Comparison of ENCODE assay signal across 1 cellular context in the genomic region with DNA sequence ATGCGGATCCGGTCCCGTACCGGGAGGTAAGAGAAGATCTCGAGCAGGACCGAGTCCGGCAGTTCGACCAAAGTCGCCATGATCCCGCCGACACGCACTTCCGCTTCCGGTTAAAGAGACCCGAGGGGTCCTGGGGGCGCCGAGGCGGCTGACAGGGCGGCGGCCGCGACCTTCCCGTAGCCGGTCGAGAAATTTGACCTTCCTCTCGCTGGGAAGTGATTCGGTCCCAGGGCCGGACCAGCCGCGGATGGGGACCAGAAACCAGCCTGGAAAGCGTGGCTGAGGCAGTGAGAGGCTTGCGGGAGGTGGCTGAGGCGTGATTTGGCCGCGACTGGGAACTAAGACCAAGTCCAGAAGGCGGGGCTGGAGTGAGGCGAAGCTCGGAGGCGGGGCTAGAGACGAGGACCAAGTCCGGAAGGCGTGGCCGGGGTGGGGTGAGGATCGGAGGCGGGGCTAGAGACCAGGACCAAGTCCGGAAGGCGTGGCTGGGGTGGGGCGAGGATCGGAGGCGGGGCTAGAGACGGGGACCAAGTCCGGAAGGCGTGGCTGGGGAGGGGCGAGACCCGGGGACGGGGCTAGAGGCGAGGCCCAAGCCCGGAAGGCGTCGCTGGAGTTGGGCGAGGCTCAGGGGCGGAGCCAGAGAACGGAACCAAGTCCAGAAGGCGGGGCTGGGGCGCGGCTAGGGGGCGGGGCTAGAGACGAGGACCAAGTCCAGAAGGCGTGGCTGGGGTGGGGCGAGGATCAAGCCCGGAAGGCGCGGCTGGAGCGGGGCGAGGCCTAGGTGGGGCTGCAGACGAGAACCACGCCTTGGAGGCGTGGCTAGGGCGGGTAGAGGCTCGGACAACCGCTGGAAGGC.
TF ChIP-seq lines count a peak whose summit lies in the region.

A gene with protein sequence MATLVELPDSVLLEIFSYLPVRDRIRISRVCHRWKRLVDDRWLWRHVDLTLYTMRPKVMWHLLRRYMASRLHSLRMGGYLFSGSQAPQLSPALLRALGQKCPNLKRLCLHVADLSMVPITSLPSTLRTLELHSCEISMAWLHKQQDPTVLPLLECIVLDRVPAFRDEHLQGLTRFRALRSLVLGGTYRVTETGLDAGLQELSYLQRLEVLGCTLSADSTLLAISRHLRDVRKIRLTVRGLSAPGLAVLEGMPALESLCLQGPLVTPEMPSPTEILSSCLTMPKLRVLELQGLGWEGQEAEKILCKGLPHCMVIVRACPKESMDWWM (minus strand): TSS at position 346 of the 856 bp plus-strand sequence. CDS start 266 bp downstream, at position 80.

TF ChIP-seq in GM12878, 131 proteins besides CTCF, POLR2A, EP300 and RAD21 (continued from another document):
- TF ChIP-seq GATAD2B (conservative IDR thresholded peaks at IDR 0.05; ENCODE audit: low read depth) (peak; percentile 92), SMAD1 (IDR thresholded peaks at IDR 0.05; ENCODE audit: low read depth, partially characterized antibody) (peak; percentile 38), HDGF (IDR thresholded peaks at IDR 0.05) (peak; percentile 95), NFIC (IDR thresholded peaks at IDR 0.05; ENCODE audit: low read depth, low read length) (no peak), IKZF2 (IDR thresholded peaks at IDR 0.05) (peak in 1 of 2 experiments; percentile 18; a peak in 1 of 4 replicates), MTA3 (IDR thresholded peaks at IDR 0.05; ENCODE audit: borderline replicate concordance, low read length) (no peak), CHD1 (IDR thresholded peaks at IDR 0.05; ENCODE audit: low read depth, low read length) (no peak), EGR1 (IDR thresholded peaks at IDR 0.05; ENCODE audit: borderline replicate concordance in 1 of 2, low read depth in 2 of 2, low read length in 2 of 2) (no peak), CHD2 (IDR thresholded peaks at IDR 0.05; ENCODE audit: borderline replicate concordance, low read depth, low read length) (no peak; the same call in 1 of the 2 replicates), RB1 (IDR thresholded peaks at IDR 0.05; ENCODE audit: borderline replicate concordance) (no peak), POU2F2 (IDR thresholded peaks at IDR 0.05; ENCODE audit: borderline replicate concordance, low read depth, low read length) (0 out of 3 replicates have a peak, but pooled peaks have one; percentile 50), NBN (IDR thresholded peaks at IDR 0.05) (peak; percentile 88), RAD51 (IDR thresholded peaks at IDR 0.05) (no peak), PAX5 (IDR thresholded peaks at IDR 0.05; ENCODE audit: borderline replicate concordance, low read depth, low read length) (no peak), FOS (IDR thresholded peaks at IDR 0.05; ENCODE audit: borderline replicate concordance, extremely low read depth, insufficient read length) (no peak), STAT1 (conservative IDR thresholded peaks at IDR 0.05) (no peak; the same call in 1 of the 2 replicates), CEBPB (IDR thresholded peaks at IDR 0.05; ENCODE audit: borderline replicate concordance in 1 of 2, low read depth in 2 of 2, low read length in 2 of 2) (no peak)
- TF ChIP-seq, protein P1, sequence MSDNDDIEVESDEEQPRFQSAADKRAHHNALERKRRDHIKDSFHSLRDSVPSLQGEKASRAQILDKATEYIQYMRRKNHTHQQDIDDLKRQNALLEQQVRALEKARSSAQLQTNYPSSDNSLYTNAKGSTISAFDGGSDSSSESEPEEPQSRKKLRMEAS (IDR thresholded peaks at IDR 0.05; ENCODE audit: low read depth, low read length) = no peak
- TF ChIP-seq, protein P2, sequence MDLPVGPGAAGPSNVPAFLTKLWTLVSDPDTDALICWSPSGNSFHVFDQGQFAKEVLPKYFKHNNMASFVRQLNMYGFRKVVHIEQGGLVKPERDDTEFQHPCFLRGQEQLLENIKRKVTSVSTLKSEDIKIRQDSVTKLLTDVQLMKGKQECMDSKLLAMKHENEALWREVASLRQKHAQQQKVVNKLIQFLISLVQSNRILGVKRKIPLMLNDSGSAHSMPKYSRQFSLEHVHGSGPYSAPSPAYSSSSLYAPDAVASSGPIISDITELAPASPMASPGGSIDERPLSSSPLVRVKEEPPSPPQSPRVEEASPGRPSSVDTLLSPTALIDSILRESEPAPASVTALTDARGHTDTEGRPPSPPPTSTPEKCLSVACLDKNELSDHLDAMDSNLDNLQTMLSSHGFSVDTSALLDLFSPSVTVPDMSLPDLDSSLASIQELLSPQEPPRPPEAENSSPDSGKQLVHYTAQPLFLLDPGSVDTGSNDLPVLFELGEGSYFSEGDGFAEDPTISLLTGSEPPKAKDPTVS (IDR thresholded peaks at IDR 0.05; ENCODE audit: low read depth, low read length) = no peak
- TF ChIP-seq, protein P3, sequence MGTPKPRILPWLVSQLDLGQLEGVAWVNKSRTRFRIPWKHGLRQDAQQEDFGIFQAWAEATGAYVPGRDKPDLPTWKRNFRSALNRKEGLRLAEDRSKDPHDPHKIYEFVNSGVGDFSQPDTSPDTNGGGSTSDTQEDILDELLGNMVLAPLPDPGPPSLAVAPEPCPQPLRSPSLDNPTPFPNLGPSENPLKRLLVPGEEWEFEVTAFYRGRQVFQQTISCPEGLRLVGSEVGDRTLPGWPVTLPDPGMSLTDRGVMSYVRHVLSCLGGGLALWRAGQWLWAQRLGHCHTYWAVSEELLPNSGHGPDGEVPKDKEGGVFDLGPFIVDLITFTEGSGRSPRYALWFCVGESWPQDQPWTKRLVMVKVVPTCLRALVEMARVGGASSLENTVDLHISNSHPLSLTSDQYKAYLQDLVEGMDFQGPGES (IDR thresholded peaks at IDR 0.05) = no peak
- TF ChIP-seq, protein P4, sequence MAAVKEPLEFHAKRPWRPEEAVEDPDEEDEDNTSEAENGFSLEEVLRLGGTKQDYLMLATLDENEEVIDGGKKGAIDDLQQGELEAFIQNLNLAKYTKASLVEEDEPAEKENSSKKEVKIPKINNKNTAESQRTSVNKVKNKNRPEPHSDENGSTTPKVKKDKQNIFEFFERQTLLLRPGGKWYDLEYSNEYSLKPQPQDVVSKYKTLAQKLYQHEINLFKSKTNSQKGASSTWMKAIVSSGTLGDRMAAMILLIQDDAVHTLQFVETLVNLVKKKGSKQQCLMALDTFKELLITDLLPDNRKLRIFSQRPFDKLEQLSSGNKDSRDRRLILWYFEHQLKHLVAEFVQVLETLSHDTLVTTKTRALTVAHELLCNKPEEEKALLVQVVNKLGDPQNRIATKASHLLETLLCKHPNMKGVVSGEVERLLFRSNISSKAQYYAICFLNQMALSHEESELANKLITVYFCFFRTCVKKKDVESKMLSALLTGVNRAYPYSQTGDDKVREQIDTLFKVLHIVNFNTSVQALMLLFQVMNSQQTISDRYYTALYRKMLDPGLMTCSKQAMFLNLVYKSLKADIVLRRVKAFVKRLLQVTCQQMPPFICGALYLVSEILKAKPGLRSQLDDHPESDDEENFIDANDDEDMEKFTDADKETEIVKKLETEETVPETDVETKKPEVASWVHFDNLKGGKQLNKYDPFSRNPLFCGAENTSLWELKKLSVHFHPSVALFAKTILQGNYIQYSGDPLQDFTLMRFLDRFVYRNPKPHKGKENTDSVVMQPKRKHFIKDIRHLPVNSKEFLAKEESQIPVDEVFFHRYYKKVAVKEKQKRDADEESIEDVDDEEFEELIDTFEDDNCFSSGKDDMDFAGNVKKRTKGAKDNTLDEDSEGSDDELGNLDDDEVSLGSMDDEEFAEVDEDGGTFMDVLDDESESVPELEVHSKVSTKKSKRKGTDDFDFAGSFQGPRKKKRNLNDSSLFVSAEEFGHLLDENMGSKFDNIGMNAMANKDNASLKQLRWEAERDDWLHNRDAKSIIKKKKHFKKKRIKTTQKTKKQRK (IDR thresholded peaks at IDR 0.05; ENCODE audit: low read depth, low read length) = no peak
- TF ChIP-seq, protein P5, sequence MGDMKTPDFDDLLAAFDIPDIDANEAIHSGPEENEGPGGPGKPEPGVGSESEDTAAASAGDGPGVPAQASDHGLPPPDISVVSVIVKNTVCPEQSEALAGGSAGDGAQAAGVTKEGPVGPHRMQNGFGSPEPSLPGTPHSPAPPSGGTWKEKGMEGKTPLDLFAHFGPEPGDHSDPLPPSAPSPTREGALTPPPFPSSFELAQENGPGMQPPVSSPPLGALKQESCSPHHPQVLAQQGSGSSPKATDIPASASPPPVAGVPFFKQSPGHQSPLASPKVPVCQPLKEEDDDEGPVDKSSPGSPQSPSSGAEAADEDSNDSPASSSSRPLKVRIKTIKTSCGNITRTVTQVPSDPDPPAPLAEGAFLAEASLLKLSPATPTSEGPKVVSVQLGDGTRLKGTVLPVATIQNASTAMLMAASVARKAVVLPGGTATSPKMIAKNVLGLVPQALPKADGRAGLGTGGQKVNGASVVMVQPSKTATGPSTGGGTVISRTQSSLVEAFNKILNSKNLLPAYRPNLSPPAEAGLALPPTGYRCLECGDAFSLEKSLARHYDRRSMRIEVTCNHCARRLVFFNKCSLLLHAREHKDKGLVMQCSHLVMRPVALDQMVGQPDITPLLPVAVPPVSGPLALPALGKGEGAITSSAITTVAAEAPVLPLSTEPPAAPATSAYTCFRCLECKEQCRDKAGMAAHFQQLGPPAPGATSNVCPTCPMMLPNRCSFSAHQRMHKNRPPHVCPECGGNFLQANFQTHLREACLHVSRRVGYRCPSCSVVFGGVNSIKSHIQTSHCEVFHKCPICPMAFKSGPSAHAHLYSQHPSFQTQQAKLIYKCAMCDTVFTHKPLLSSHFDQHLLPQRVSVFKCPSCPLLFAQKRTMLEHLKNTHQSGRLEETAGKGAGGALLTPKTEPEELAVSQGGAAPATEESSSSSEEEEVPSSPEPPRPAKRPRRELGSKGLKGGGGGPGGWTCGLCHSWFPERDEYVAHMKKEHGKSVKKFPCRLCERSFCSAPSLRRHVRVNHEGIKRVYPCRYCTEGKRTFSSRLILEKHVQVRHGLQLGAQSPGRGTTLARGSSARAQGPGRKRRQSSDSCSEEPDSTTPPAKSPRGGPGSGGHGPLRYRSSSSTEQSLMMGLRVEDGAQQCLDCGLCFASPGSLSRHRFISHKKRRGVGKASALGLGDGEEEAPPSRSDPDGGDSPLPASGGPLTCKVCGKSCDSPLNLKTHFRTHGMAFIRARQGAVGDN (IDR thresholded peaks at IDR 0.05) = 0 out of 2 replicates have a peak, but pooled peaks have one; percentile 38
